ENCODE assay signal across 26 cellular contexts in the genomic region with DNA sequence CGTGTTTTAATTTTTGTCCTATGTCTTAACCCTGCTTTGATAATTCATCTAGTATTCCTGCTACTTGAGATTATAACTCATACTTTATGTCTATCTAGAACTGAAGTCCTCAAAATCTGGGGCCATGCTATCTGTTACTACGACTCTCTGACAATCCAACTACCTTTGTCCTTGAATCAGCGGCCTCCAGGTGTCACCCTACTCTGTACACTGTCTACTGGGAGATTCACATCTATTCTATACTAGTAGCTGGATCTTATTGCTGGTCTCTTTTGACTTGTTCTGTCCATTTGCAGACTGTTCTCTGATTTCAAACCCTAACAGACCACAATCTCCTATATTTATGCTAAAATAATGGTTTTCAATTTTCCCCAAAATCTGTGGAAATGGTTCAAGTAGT.
"Had no signal": no experiment of that assay in that cellular context is flagged by ENCODE, and none has a peak within 500 bp of the region (broad histone marks: within the 10 kb centered on the region; RNA-seq: fewer than 3 reads in every experiment).

No MANE protein-coding gene starts in this region.

- H3K36me3 Mint-ChIP-seq: natural killer cell treated with Interleukin-12 subunit alpha and Interleukin-12 subunit beta and Interleukin-15 and Interleukin-18, amount 100 ng/mL, for 72 hours had no signal

- H3K4me3 ChIP-seq: breast epithelium, esophagus squamous epithelium, heart right ventricle, lower lobe of right lung, spleen, suprapubic skin, tibial artery, upper lobe of right lung had no signal

- H3K4me1 Mint-ChIP-seq: activated CD4-positive, alpha-beta memory T cell treated with anti-CD3 and anti-CD28 coated beads, Interleukin-2, amount 10 ng/mL, durations not matched to agents 7 days and 5 days; activated CD4-positive, alpha-beta T cell treated with anti-CD3 and anti-CD28 coated beads, Interleukin-2, amount 10 ng/mL, durations not matched to agents 7 days and 5 days; central memory CD8-positive, alpha-beta T cell had no signal

- H3K4me1 ChIP-seq: breast epithelium, esophagus squamous epithelium, heart right ventricle, lower lobe of right lung, spleen, suprapubic skin, tibial artery, upper lobe of right lung had no signal

- H3K27ac Mint-ChIP-seq: activated CD4-positive, alpha-beta memory T cell treated with anti-CD3 and anti-CD28 coated beads, Interleukin-2, amount 10 ng/mL, durations not matched to agents 7 days and 5 days; activated CD4-positive, alpha-beta T cell treated with anti-CD3 and anti-CD28 coated beads, Interleukin-2, amount 10 ng/mL, durations not matched to agents 7 days and 5 days; activated naive CD4-positive, alpha-beta T cell treated with anti-CD3 and anti-CD28 coated beads, Interleukin-2, amount 50 U/mL, for 72 hours; activated T-helper 2 cell treated with anti-CD3 and anti-CD28 coated beads, Interferon-gamma antibody, Interleukin-2, Interleukin-4, amounts not matched to agents 10 μg/mL and 5 μg/mL and 100 μg/mL, durations not matched to agents 14 hours and 24 hours and 36 hours; dendritic cell treated with granulocyte-macrophage colony-stimulating factor and Interleukin-4, amounts not matched to agents 40 ng/mL and 50 ng/mL, for 4 days; natural killer cell treated with Interleukin-12 subunit alpha and Interleukin-12 subunit beta and Interleukin-15 and Interleukin-18, amount 100 ng/mL, for 72 hours had no signal

- H3K27ac ChIP-seq: breast epithelium, esophagus squamous epithelium, heart right ventricle, lower lobe of right lung, spleen, suprapubic skin, tibial artery, upper lobe of right lung had no signal

- H3K36me3 ChIP-seq: breast epithelium, esophagus squamous epithelium, heart right ventricle, lower lobe of right lung, spleen, suprapubic skin, tibial artery, upper lobe of right lung had no signal

- H3K9me3 ChIP-seq: breast epithelium, esophagus squamous epithelium, lower lobe of right lung, suprapubic skin, tibial artery, upper lobe of right lung had no signal

- H3K27me3 Mint-ChIP-seq: activated CD4-positive, alpha-beta memory T cell treated with anti-CD3 and anti-CD28 coated beads, Interleukin-2, amount 10 ng/mL, durations not matched to agents 7 days and 5 days; activated CD4-positive, alpha-beta T cell treated with anti-CD3 and anti-CD28 coated beads, Interleukin-2, amount 10 ng/mL, durations not matched to agents 7 days and 5 days; central memory CD8-positive, alpha-beta T cell; dendritic cell treated with granulocyte-macrophage colony-stimulating factor and Interleukin-4, amounts not matched to agents 40 ng/mL and 50 ng/mL, for 4 days; natural killer cell treated with Interleukin-12 subunit alpha and Interleukin-12 subunit beta and Interleukin-15 and Interleukin-18, amount 100 ng/mL, for 72 hours had no signal

- ATAC-seq: activated naive CD4-positive, alpha-beta T cell treated with anti-CD3 and anti-CD28 coated beads, Interleukin-2, amount 50 U/mL, for 72 hours; activated T-cell treated with anti-CD3 and anti-CD28 coated beads, Interleukin-2, amount 50 U/mL, for 4 hours; heart right ventricle; left lobe of liver; lower lobe of right lung; natural killer cell treated with Interleukin-12 subunit alpha and Interleukin-12 subunit beta and Interleukin-15 and Interleukin-18, amount 100 ng/mL, for 72 hours; right cardiac atrium; upper lobe of right lung had no signal

- H3K4me3 Mint-ChIP-seq: activated CD4-positive, alpha-beta memory T cell treated with anti-CD3 and anti-CD28 coated beads, Interleukin-2, amount 10 ng/mL, durations not matched to agents 7 days and 5 days; activated CD4-positive, alpha-beta T cell treated with anti-CD3 and anti-CD28 coated beads, Interleukin-2, amount 10 ng/mL, durations not matched to agents 7 days and 5 days; activated T-cell treated with anti-CD3 and anti-CD28 coated beads, Interleukin-2, amount 50 U/mL, for 4 hours; central memory CD8-positive, alpha-beta T cell; dendritic cell treated with granulocyte-macrophage colony-stimulating factor and Interleukin-4, amounts not matched to agents 40 ng/mL and 50 ng/mL, for 4 days; natural killer cell treated with Interleukin-12 subunit alpha and Interleukin-12 subunit beta and Interleukin-15 and Interleukin-18, amount 100 ng/mL, for 72 hours had no signal

- DNase-seq: activated CD4-positive, alpha-beta memory T cell treated with anti-CD3 and anti-CD28 coated beads, Interleukin-2, amount 10 ng/mL, durations not matched to agents 7 days and 5 days; activated CD4-positive, alpha-beta T cell treated with anti-CD3 and anti-CD28 coated beads for 1 hour; activated CD4-positive, alpha-beta T cell treated with anti-CD3 and anti-CD28 coated beads, Interleukin-2, amount 10 ng/mL, durations not matched to agents 7 days and 5 days; activated naive CD4-positive, alpha-beta T cell; activated T-cell treated with anti-CD3 and anti-CD28 coated beads, Interleukin-2, amount 50 U/mL, for 4 hours; esophagus squamous epithelium; foreskin melanocyte; heart right ventricle; kidney glomerular epithelial cell; lower lobe of right lung; mesenchymal stem cell; posterior cingulate gyrus; right cardiac atrium; spleen; stimulated activated naive CD4-positive, alpha-beta T cell; T-helper 9 cell; tibial artery; upper lobe of right lung had no signal

- H3K27me3 ChIP-seq: breast epithelium, esophagus squamous epithelium, heart right ventricle, spleen, suprapubic skin, tibial artery, upper lobe of right lung had no signal
